ENCODE assay signal across 12 cellular contexts in genomic region chr2:147639891-147640290, GRCh38.
DNase-seq lines count a peak whose midpoint lies in the region; ATAC-seq and TF ChIP-seq lines count a peak whose summit lies in the region.
"Had no signal": no experiment of that assay in that cellular context is flagged by ENCODE, and none has a peak within 500 bp of the region (broad histone marks: within the 10 kb centered on the region; RNA-seq: fewer than 3 reads in every experiment).

No MANE protein-coding gene starts in this region.

- peaks cover 0 to 6% (median 0%) of the 10 kb centered on the region in 3 donors for H3K4me1 Mint-ChIP-seq in T-cell

- H3K27me3 ChIP-seq in transverse colon, result no peaks in the 10 kb centered on the region

- H3K36me3 Mint-ChIP-seq in T-cell, result no peaks in the 10 kb centered on the region

- H3K36me3 ChIP-seq in transverse colon, result no peaks in the 10 kb centered on the region

- no peaks in the 10 kb centered on the region for H3K9me3 Mint-ChIP-seq in T-cell

- DNase-seq in occipital lobe (lab: John Stamatoyannopoulos, UW) (no peak), SW480 (ENCODE audit: low spot score) (no peak), transverse colon (no peak), T-cell (no peak)
- DNase-seq: activated naive CD4-positive, alpha-beta T cell treated with anti-CD3 and anti-CD28 coated beads, Interleukin-2, amount 50 U/mL, for 16 hours; foreskin fibroblast had no signal

- TF ChIP-seq CTCF in transverse colon (IDR thresholded peaks at IDR 0.05), result no peak

- no peak overlapping the region for H3K27ac ChIP-seq in transverse colon
- H3K27ac ChIP-seq: RWPE1 had no signal

- WGBS in transverse colon (ENCODE audit: low coverage in 1 of 2), 2 donors, result 70 to 72% methylated on average over 2 of the region's 2 CpGs

- no peak overlapping the region for H3K27ac Mint-ChIP-seq in T-cell

- in situ Hi-C loops in transverse colon (cut with MboI; ENCODE audit: low pct_ligation_motif_present in 1 of 4, low pct_unique_long_range_greater_than_20kb in 1 of 4, low sequenced_read_pairs in 3 of 4), result loop anchor here in 1 of 4 donors (25.0 kb wide), 1 partner anchor 903 kb away; no protein-coding TSS in a partner anchor

- POLR2A ChIA-PET in T-cell (lab: Charles Lee), result no interaction called here

- ATAC-seq in GM18502 (IDR thresholded peaks at IDR 0.05; ENCODE audit: poor library complexity, unreplicated experiment) (peak; percentile 82), GM19397 (IDR thresholded peaks at IDR 0.05; ENCODE audit: unreplicated experiment) (peak; percentile 73), HG02840 (IDR thresholded peaks at IDR 0.05; ENCODE audit: low FRiP score, unreplicated experiment) (peak; percentile 79), HG03469 (IDR thresholded peaks at IDR 0.05; ENCODE audit: unreplicated experiment) (peak; percentile 81), T-cell (replicated peaks in 1 of 4) (no peak)
- ATAC-seq: activated CD4-positive, CD25-positive, alpha-beta regulatory T cell treated with anti-CD3 and anti-CD28 coated beads, Interleukin-2, amount 50 U/mL, for 24 hours had no signal

- intact Hi-C loops in transverse colon (cut with DNase I; ENCODE audit: low total_unique reads), result loop anchor here (5.0 kb wide), 1 partner anchor 1268 kb away; no protein-coding TSS in a partner anchor

- no peak overlapping the region for H3K4me3 Mint-ChIP-seq in T-cell

- CTCF ChIA-PET in T-cell (lab: Charles Lee), result no interaction called here

- no peak for TF ChIP-seq EP300 in transverse colon (IDR thresholded peaks at IDR 0.05; ENCODE audit: low read depth)

- no peak for TF ChIP-seq POLR2A in transverse colon (IDR thresholded peaks at IDR 0.05)

- H3K9me3 ChIP-seq in transverse colon, result no peaks in the 10 kb centered on the region

- peaks cover 12 to 25% (median 16%) of the 10 kb centered on the region in 4 donors for H3K4me1 ChIP-seq in transverse colon

- H3K27me3 Mint-ChIP-seq in T-cell, result peaks cover 0 to 3% of the 10 kb centered on the region in 2 donors

- no peak overlapping the region for H3K4me3 ChIP-seq in transverse colon

Comparison
In these comparisons a context has a peak if more than half of its experiments do, and no peak if none do; other contexts are left out.
1. ATAC-seq: peak in GM18502 (single experiment), GM19397 (single experiment), HG02840 (single experiment) and HG03469 (single experiment); none in T-cell (0 of 4).